18 cellular contexts compared by ENCODE assay signal in the genomic region with DNA sequence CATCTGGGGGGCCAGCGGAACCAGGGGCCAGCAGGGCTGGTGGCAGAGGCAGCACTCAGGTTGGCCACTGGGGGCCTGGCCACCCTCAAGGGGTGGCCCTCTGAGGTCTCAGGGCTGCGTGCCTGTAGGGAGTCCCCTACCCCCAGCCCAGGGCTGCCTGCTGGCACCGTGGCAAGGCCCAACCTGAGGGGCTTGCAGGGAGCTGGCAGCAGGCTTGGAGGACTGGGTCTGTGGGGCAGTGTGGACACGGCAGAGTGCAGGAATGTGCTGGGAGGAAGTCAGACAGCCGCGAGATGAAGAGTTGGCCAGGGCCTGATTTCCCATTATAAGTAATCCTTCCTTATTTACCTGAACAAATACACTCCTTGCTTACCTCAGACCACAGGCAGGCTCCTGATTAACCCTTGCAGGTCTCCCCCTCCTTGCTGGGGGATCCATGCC. TPM values are rescaled to one million over a fixed set of nuclear protein-coding genes. Genes with fewer than 3 reads are reported as not detected.
DNase-seq lines count a peak whose midpoint lies in the region; ATAC-seq and TF ChIP-seq lines count a peak whose summit lies in the region.
"Had no signal": no experiment of that assay in that cellular context is flagged by ENCODE, and none has a peak within 500 bp of the region (broad histone marks: within the 10 kb centered on the region; RNA-seq: fewer than 3 reads in every experiment).

A gene (minus strand): TSS at position 299 of the 441 bp plus-strand sequence. CDS start 11,874 bp downstream, outside the sequence.

- peak in 1 of 3 donors; percentile 25 for TF ChIP-seq CTCF in breast epithelium (IDR thresholded peaks at IDR 0.05)
- TF ChIP-seq CTCF in MCF 10A (IDR thresholded peaks at IDR 0.05; ENCODE audit: unreplicated experiment): no peak
- TF ChIP-seq CTCF in right atrium auricular region (IDR thresholded peaks at IDR 0.05): no peak

- H3K4me1 ChIP-seq in breast epithelium: no peaks in the 10 kb centered on the region
- peaks cover 0 to 4% of the 10 kb centered on the region in 2 donors for H3K4me1 ChIP-seq in right atrium auricular region
- H3K4me1 ChIP-seq: gastroesophageal sphincter had no signal

- no peaks in the 10 kb centered on the region for H3K9me3 Mint-ChIP-seq in MCF 10A (ENCODE audit: unreplicated experiment)
- H3K9me3 Mint-ChIP-seq in central memory CD8-positive, alpha-beta T cell: no peaks in the 10 kb centered on the region
- H3K9me3 Mint-ChIP-seq: brain; T-helper 2 cell treated with Interferon-gamma antibody and Interleukin-4, amounts not matched to agents 5 μg/mL and 100 μg/mL, for 36 hours had no signal

- BruUV-seq in MCF 10A (replicated peaks; lab: Mats Ljungman, UMichigan): no TSS peak

- no peak for TF ChIP-seq POLR2A in breast epithelium (IDR thresholded peaks at IDR 0.05)

- H3K27ac ChIP-seq in breast epithelium (peak within 1 kb of the TSS; percentile 78 to 86), right atrium auricular region (no peak within 1 kb of the TSS)
- H3K27ac ChIP-seq: gastroesophageal sphincter had no signal

- CTCF ChIA-PET in MCF 10A (lab: Yijun Ruan, JAX): interaction anchor here (0.6 kb wide), 1 partner anchor 114 kb away, joined by 5 read pairs; no protein-coding TSS in a partner anchor

- H3K36me3 Mint-ChIP-seq in MCF 10A (ENCODE audit: insufficient read depth, unreplicated experiment): no peaks in the 10 kb centered on the region
- peaks cover 4% of the 10 kb centered on the region for H3K36me3 Mint-ChIP-seq in central memory CD8-positive, alpha-beta T cell (ENCODE audit: insufficient read depth)
- H3K36me3 Mint-ChIP-seq: activated CD4-positive, alpha-beta memory T cell treated with anti-CD3 and anti-CD28 coated beads for 36 hours; brain had no signal

- H3K27me3 Mint-ChIP-seq in MCF 10A (ENCODE audit: insufficient read depth, unreplicated experiment): no peaks in the 10 kb centered on the region
- H3K27me3 Mint-ChIP-seq in central memory CD8-positive, alpha-beta T cell: peaks cover 12% of the 10 kb centered on the region
- H3K27me3 Mint-ChIP-seq: activated CD4-positive, alpha-beta memory T cell treated with anti-CD3 and anti-CD28 coated beads for 36 hours had no signal

- H3K27me3 ChIP-seq in breast epithelium (no peaks in the 10 kb centered on the region), right atrium auricular region (no peaks in the 10 kb centered on the region)
- H3K27me3 ChIP-seq: gastroesophageal sphincter had no signal

- no peaks in the 10 kb centered on the region for H3K9me3 ChIP-seq in breast epithelium
- H3K9me3 ChIP-seq in right atrium auricular region: peaks cover 0 to 8% of the 10 kb centered on the region in 2 donors

- H3K4me3 ChIP-seq in breast epithelium (peak within 1 kb of the TSS in 2 of 3 donors; percentile 51 to 67), right atrium auricular region (no peak within 1 kb of the TSS)
- H3K4me3 ChIP-seq: gastroesophageal sphincter had no signal

- H3K4me1 Mint-ChIP-seq in MCF 10A (ENCODE audit: insufficient read depth, unreplicated experiment): peaks cover 6% of the 10 kb centered on the region
- H3K4me1 Mint-ChIP-seq in central memory CD8-positive, alpha-beta T cell: peaks cover 8% of the 10 kb centered on the region

- no peak within 1 kb of the TSS for H3K4me3 Mint-ChIP-seq in MCF 10A (ENCODE audit: unreplicated experiment)
- H3K4me3 Mint-ChIP-seq in central memory CD8-positive, alpha-beta T cell: no peak within 1 kb of the TSS
- H3K4me3 Mint-ChIP-seq: activated CD4-positive, alpha-beta memory T cell treated with anti-CD3 and anti-CD28 coated beads for 36 hours; brain; neural crest cell; T-helper 2 cell treated with Interferon-gamma antibody and Interleukin-4, amounts not matched to agents 5 μg/mL and 100 μg/mL, for 36 hours had no signal

- H3K36me3 ChIP-seq in breast epithelium (no peaks in the 10 kb centered on the region), right atrium auricular region (no peaks in the 10 kb centered on the region)
- H3K36me3 ChIP-seq: gastroesophageal sphincter had no signal

- no peak within 1 kb of the TSS for H3K27ac Mint-ChIP-seq in MCF 10A (ENCODE audit: low read depth, unreplicated experiment)
- H3K27ac Mint-ChIP-seq in central memory CD8-positive, alpha-beta T cell (ENCODE audit: low read depth): peak within 1 kb of the TSS; percentile 13
- H3K27ac Mint-ChIP-seq: activated CD4-positive, alpha-beta memory T cell treated with anti-CD3 and anti-CD28 coated beads for 36 hours; T-helper 2 cell treated with Interferon-gamma antibody and Interleukin-4, amounts not matched to agents 5 μg/mL and 100 μg/mL, for 36 hours had no signal

- POLR2A ChIA-PET in MCF 10A (lab: Yijun Ruan, JAX): no interaction called here

- DNase-seq in breast epithelium (ENCODE audit: low spot score in 2 of 2) (peak; percentile 36 to 74), MCF 10A (ENCODE audit: unreplicated experiment) (no peak), mucosa of gallbladder (ENCODE audit: low spot score) (peak; percentile 25), NCI-H2081 (lab: John Stamatoyannopoulos, UW) (no peak), right atrium auricular region (ENCODE audit: low spot score) (no peak), NCI-H2227 treated with DMSO at 0.1 percent for 48 hours (lab: John Stamatoyannopoulos, UW) (no peak)
- no peak for DNase-seq in central memory CD8-positive, alpha-beta T cell (ENCODE audit: low spot score in 2 of 2)
- DNase-seq: activated CD4-positive, alpha-beta memory T cell treated with anti-CD3 and anti-CD28 coated beads for 36 hours; DMS153; islet precursor cell; NCI-H1092; RPMI8226 had no signal

- intact Hi-C loops in breast epithelium (cut with DNase I; ENCODE audit: low total_unique reads) (no loop called here), MCF 10A (cut with micrococcal nuclease) (no loop called here)

- no peak for ATAC-seq in central memory CD8-positive, alpha-beta T cell (replicated peaks; ENCODE audit: extremely low read depth, poor library complexity, severe bottlenecking)
- no peak for ATAC-seq in GM18868 (IDR thresholded peaks at IDR 0.05; ENCODE audit: unreplicated experiment)
- ATAC-seq: gastroesophageal sphincter had no signal

RNA-seq across cellular contexts. Expression of the gene that starts here (rescaled TPM):
- 100 to 1,000 TPM in 1 of 3 donors, 10 to 100 TPM in 1, under 1 TPM in 1; 0.48 to 123 (median 89.0) TPM for total RNA-seq in breast epithelium
- not detected in 2 replicates for total RNA-seq in MCF 10A (2022)
- total RNA-seq in mucosa of gallbladder: 16.7 TPM
- under 1 TPM; 0.22 to 0.31 TPM for total RNA-seq in right atrium auricular region
- total RNA-seq: NCI-H460 had no signal

Comparison
In these comparisons a context has a peak if more than half of its experiments do, and no peak if none do; other contexts are left out.
1. DNase-seq: peak in breast epithelium (2 of 2) and mucosa of gallbladder (single experiment); none in MCF 10A (single experiment), central memory CD8-positive, alpha-beta T cell (0 of 2), NCI-H2081 (0 of 2), right atrium auricular region (single experiment) and NCI-H2227 treated with DMSO at 0.1 percent for 48 hours (single experiment).
2. H3K27ac ChIP-seq: peak in breast epithelium (2 of 2); none in right atrium auricular region (0 of 2).
3. H3K4me3 ChIP-seq: peak in breast epithelium (2 of 3); none in right atrium auricular region (0 of 2).